18 cellular contexts compared by ENCODE assay signal in the genomic region with DNA sequence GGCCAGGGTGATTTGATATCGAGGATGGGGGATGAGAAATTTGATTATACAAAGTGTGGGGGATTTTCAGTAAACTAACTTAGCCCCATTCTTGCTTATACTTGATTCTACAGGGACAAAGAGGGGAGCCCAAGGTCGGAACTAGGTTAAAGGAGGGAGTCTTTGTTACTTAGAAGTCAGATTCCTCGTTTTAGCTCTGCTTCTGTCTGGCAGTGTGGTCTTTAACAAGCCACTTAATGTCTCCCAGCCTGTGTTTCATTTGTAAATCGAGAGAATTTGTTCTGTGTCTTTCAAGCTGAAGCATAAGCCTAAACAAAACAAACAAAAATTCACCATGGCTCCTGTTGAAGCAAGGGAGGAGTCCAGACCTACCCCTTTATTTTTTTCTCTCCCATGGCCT.
DNase-seq lines count a peak whose midpoint lies in the region; ATAC-seq lines count a peak whose summit lies in the region.
"Had no signal": no experiment of that assay in that cellular context is flagged by ENCODE, and none has a peak within 500 bp of the region (broad histone marks: within the 10 kb centered on the region; RNA-seq: fewer than 3 reads in every experiment).

No MANE protein-coding gene starts in this region.

- no peak overlapping the region for H3K4me3 Mint-ChIP-seq in effector memory CD8-positive, alpha-beta T cell
- H3K4me3 Mint-ChIP-seq: CD4-positive, CD25-positive, alpha-beta regulatory T cell; CD8-positive, alpha-beta memory T cell had no signal

- H3K9me3 ChIP-seq in Karpas-422 (ENCODE audit: low read length) (no peaks in the 10 kb centered on the region), adipocyte (ENCODE audit: control insufficient read depth, low read length) (no peaks in the 10 kb centered on the region)
- H3K9me3 ChIP-seq: BE2C, Caco-2, HAP-1 had no signal

- ATAC-seq in effector memory CD8-positive, alpha-beta T cell (replicated peaks), result no peak

- no peak overlapping the region for H2AFZ ChIP-seq in Karpas-422 (ENCODE audit: low read length)

- H3K4me3 ChIP-seq in Karpas-422 (ENCODE audit: low read length), result no peak overlapping the region
- H3K4me3 ChIP-seq in adipocyte (ENCODE audit: low read length), result no peak overlapping the region
- H3K4me3 ChIP-seq: HAP-1 had no signal

- no peaks in the 10 kb centered on the region for H4K20me1 ChIP-seq in Karpas-422 (ENCODE audit: insufficient read depth, low read depth, low read length)

- no peaks in the 10 kb centered on the region for H3K9me2 ChIP-seq in Karpas-422 (replicated peaks; ENCODE audit: insufficient read depth, low read length)

- H3K4me2 ChIP-seq in Karpas-422 (ENCODE audit: low read depth, low read length, poor library complexity, severe bottlenecking), result no peak overlapping the region

- DNase-seq in Karpas-422 (peak; percentile 27), adipocyte (ENCODE audit: low read depth) (peak; percentile 11), iris pigment epithelial cell (ENCODE audit: low read depth) (peak; percentile 3), iPS-NIHi7 (ENCODE audit: extremely low spot score) (no peak), DMS 273 (lab: John Stamatoyannopoulos, UW; ENCODE audit: unreplicated experiment) (no peak), putamen (ENCODE audit: low spot score) (no peak)
- DNase-seq in effector memory CD8-positive, alpha-beta T cell, result no peak
- DNase-seq: ACHN; BE2C; C1 segment of cervical spinal cord; Caco-2; CD4-positive, CD25-positive, alpha-beta regulatory T cell; CD8-positive, alpha-beta memory T cell; DMS153; DMS79; GDM1 had no signal

- H3K27me3 ChIP-seq in Karpas-422 (ENCODE audit: low read length) (no peaks in the 10 kb centered on the region), adipocyte (replicated peaks; ENCODE audit: control insufficient read depth, insufficient read depth, low read length) (no peaks in the 10 kb centered on the region)
- H3K27me3 ChIP-seq: BE2C had no signal

- H3K27me3 Mint-ChIP-seq in effector memory CD8-positive, alpha-beta T cell, result peaks cover 0 to 12% of the 10 kb centered on the region in 2 donors
- H3K27me3 Mint-ChIP-seq: CD4-positive, CD25-positive, alpha-beta regulatory T cell had no signal

- no peak overlapping the region for H3K27ac Mint-ChIP-seq in effector memory CD8-positive, alpha-beta T cell
- H3K27ac Mint-ChIP-seq: CD4-positive, CD25-positive, alpha-beta regulatory T cell; CD8-positive, alpha-beta memory T cell had no signal

- H3K36me3 Mint-ChIP-seq in effector memory CD8-positive, alpha-beta T cell (ENCODE audit: insufficient read depth), result no peaks in the 10 kb centered on the region
- H3K36me3 Mint-ChIP-seq: CD4-positive, CD25-positive, alpha-beta regulatory T cell; CD8-positive, alpha-beta memory T cell had no signal

- no peaks in the 10 kb centered on the region for H3K4me1 Mint-ChIP-seq in effector memory CD8-positive, alpha-beta T cell (ENCODE audit: low read depth in 2 of 2)
- H3K4me1 Mint-ChIP-seq: CD4-positive, CD25-positive, alpha-beta regulatory T cell; CD8-positive, alpha-beta memory T cell had no signal

- H3K79me2 ChIP-seq in Karpas-422 (ENCODE audit: low read length), result no peaks in the 10 kb centered on the region

- H3K4me1 ChIP-seq in Karpas-422 (ENCODE audit: low read length) (no peaks in the 10 kb centered on the region), adipocyte (ENCODE audit: control insufficient read depth, insufficient read depth, low read length) (no peaks in the 10 kb centered on the region)
- H3K4me1 ChIP-seq: BE2C, Caco-2, HAP-1 had no signal

- no peaks in the 10 kb centered on the region for H3K9me3 Mint-ChIP-seq in effector memory CD8-positive, alpha-beta T cell

- H3K9ac ChIP-seq in Karpas-422 (ENCODE audit: low read length) (no peak overlapping the region), adipocyte (ENCODE audit: low read length) (no peak overlapping the region)

- H3K36me3 ChIP-seq in Karpas-422 (ENCODE audit: insufficient read depth, low read length) (no peaks in the 10 kb centered on the region), adipocyte (ENCODE audit: control insufficient read depth, insufficient read depth, low read length, severe bottlenecking) (no peaks in the 10 kb centered on the region)
- H3K36me3 ChIP-seq: BE2C, HAP-1 had no signal

- no peak overlapping the region for H3K27ac ChIP-seq in Karpas-422 (ENCODE audit: low read length)
- H3K27ac ChIP-seq: HL-60 had no signal

Comparison
In these comparisons a context has a peak if more than half of its experiments do, and no peak if none do; other contexts are left out.
1. DNase-seq: peak in Karpas-422 (single experiment), adipocyte (single experiment) and iris pigment epithelial cell (single experiment); none in iPS-NIHi7 (single experiment), DMS 273 (single experiment), effector memory CD8-positive, alpha-beta T cell (0 of 3) and putamen (single experiment).